25 cellular contexts compared by ENCODE assay signal in genomic region chr18:23526516-23527063, GRCh38. TPM values are rescaled to one million over a fixed set of nuclear protein-coding genes. Genes with fewer than 3 reads are reported as not detected.
DNase-seq lines count a peak whose midpoint lies in the region; ATAC-seq, FAIRE-seq and TF ChIP-seq lines count a peak whose summit lies in the region.
"Had no signal": no experiment of that assay in that cellular context is flagged by ENCODE, and none has a peak within 500 bp of the region (broad histone marks: within the 10 kb centered on the region; RNA-seq: fewer than 3 reads in every experiment).

No MANE protein-coding gene starts in this region.

- no peaks in the 10 kb centered on the region for H3K9me3 ChIP-seq in HUES48 (ENCODE audit: control insufficient read depth, insufficient read depth, low read length)
- H3K9me3 ChIP-seq in K562 (replicated peaks; ENCODE audit: control insufficient read depth, insufficient read depth, low read depth, low read length) = no peaks in the 10 kb centered on the region
- no peaks in the 10 kb centered on the region for H3K9me3 ChIP-seq in trophoblast cell (ENCODE audit: insufficient read depth, low read depth, low read length)
- no peaks in the 10 kb centered on the region for H3K9me3 ChIP-seq in esophagus squamous epithelium
- H3K9me3 ChIP-seq: SJCRH30, upper lobe of left lung had no signal

- no peak overlapping the region for H3K9ac ChIP-seq in HUES48 (ENCODE audit: low read depth, low read length)
- no peak overlapping the region for H3K9ac ChIP-seq in K562 (ENCODE audit: insufficient read depth in 1 of 2, low read depth in 2 of 2, low read length in 2 of 2)
- H3K9ac ChIP-seq in trophoblast cell (ENCODE audit: low read length) = no peak overlapping the region

- no peak for TF ChIP-seq RAD21 in K562 (CRISPR knock-in tag; conservative IDR thresholded peaks at IDR 0.05 in 1 of 2, IDR thresholded peaks at IDR 0.05 in 1 of 2)

- POLR2A ChIA-PET in K562 (lab: Yijun Ruan, JAX) = no interaction called here

- FAIRE-seq in K562 (lab: Jason Lieb, UNC) = no peak
- FAIRE-seq: endothelial cell of umbilical vein, GM12878, small intestine had no signal

- no peaks in the 10 kb centered on the region for H3K9me1 ChIP-seq in K562 (ENCODE audit: control insufficient read depth, insufficient read depth, low read length)

- no peak overlapping the region for H3K4me2 ChIP-seq in K562 (ENCODE audit: insufficient read depth, low read length)
- H3K4me2 ChIP-seq in trophoblast cell (ENCODE audit: low read length) = no peak overlapping the region

- no peak overlapping the region for H4K8ac ChIP-seq in trophoblast cell (ENCODE audit: low read depth, low read length)

- BruUV-seq in K562 (replicated peaks; lab: Mats Ljungman, UMichigan) = no TSS peak

- H2BK120ac ChIP-seq in trophoblast cell (ENCODE audit: insufficient read depth, low read length, poor library complexity) = no peak overlapping the region

- no peak overlapping the region for H4K12ac ChIP-seq in trophoblast cell (ENCODE audit: low read depth, low read length)

- peaks cover 7% of the 10 kb centered on the region for H3K79me1 ChIP-seq in trophoblast cell (ENCODE audit: low read length)

- intact Hi-C loops in K562 (cut with micrococcal nuclease) (no loop called here), esophagus squamous epithelium (cut with DNase I) (no loop called here)

- peak; percentile 54 for DNase-seq in EH (ENCODE audit: low read depth)
- DNase-seq in K562 (ENCODE audit: extremely low read depth in 1 of 4, low spot score in 3 of 4) = no peak
- no peak for DNase-seq in trophoblast cell
- DNase-seq in esophagus squamous epithelium (lab: John Stamatoyannopoulos, UW) = no peak
- no peak for DNase-seq in T-helper 1 cell
- DNase-seq: activated CD4-positive, alpha-beta memory T cell treated with anti-CD3 and anti-CD28 coated beads, Interleukin-2, amount 10 ng/mL, durations not matched to agents 7 days and 5 days; activated CD4-positive, alpha-beta T cell treated with anti-CD3 and anti-CD28 coated beads for 1 hour; activated gamma-delta T cell; activated T-cell treated with anti-CD3 and anti-CD28 coated beads for 4 hours; CD4-positive, alpha-beta T cell; cerebellar nuclear complex; dorsolateral prefrontal cortex; EL; hippocampal formation; NCI-H526 treated with DMSO at 0.1 percent for 48 hours; SJCRH30; small intestine; stimulated activated CD4-positive, alpha-beta T cell treated with anti-CD3 and anti-CD28 coated beads, Interleukin-1b, Interleukin-23, amount 100 ng/mL, for 48 hours; upper lobe of left lung had no signal

- H4K91ac ChIP-seq in trophoblast cell (ENCODE audit: low read depth, low read length) = peak overlapping the region; percentile 4

- H2AFZ ChIP-seq in K562 (ENCODE audit: low read depth, low read length) = no peak overlapping the region
- H2AFZ ChIP-seq in trophoblast cell (ENCODE audit: insufficient read depth, low read length, poor library complexity) = no peak overlapping the region

- H3K4me3 ChIP-seq in HUES48 (ENCODE audit: low read depth, low read length) (no peak overlapping the region), K562 (no peak overlapping the region), trophoblast cell (ENCODE audit: low read depth, low read length) (no peak overlapping the region), esophagus squamous epithelium (no peak overlapping the region)
- H3K4me3 ChIP-seq: dorsolateral prefrontal cortex, GM12878, SJCRH30, upper lobe of left lung had no signal

- TF ChIP-seq POLR2A in K562 (conservative IDR thresholded peaks at IDR 0.05) = no peak
- no peak for TF ChIP-seq POLR2A in esophagus squamous epithelium (IDR thresholded peaks at IDR 0.05)

- peaks cover 7% of the 10 kb centered on the region for H4K20me1 ChIP-seq in K562 (replicated peaks; ENCODE audit: control insufficient read depth, insufficient read depth, low read length)

- no peak overlapping the region for H3K18ac ChIP-seq in trophoblast cell (ENCODE audit: low read length)

- peaks cover 90% of the 10 kb centered on the region for H3K36me3 ChIP-seq in HUES48 (ENCODE audit: control insufficient read depth, insufficient read depth, low read length)
- peaks cover 85% of the 10 kb centered on the region for H3K36me3 ChIP-seq in K562 (ENCODE audit: control insufficient read depth, insufficient read depth, low read length)
- peaks cover 33 to 53% of the 10 kb centered on the region in 2 experiments for H3K36me3 ChIP-seq in trophoblast cell (ENCODE audit: control insufficient read depth in 1 of 2, insufficient read depth in 2 of 2, low read length in 2 of 2)
- H3K36me3 ChIP-seq in esophagus squamous epithelium = peaks cover 11 to 96% (median 30%) of the 10 kb centered on the region in 3 donors
- H3K36me3 ChIP-seq: SJCRH30 had no signal

- H2AK5ac ChIP-seq in trophoblast cell (ENCODE audit: low read length) = no peak overlapping the region

- CTCF ChIA-PET in K562 (lab: Yijun Ruan, JAX; ENCODE audit: low intra/inter-chr PET ratio) = no interaction called here

- H3K4me1 ChIP-seq in HUES48 (ENCODE audit: control insufficient read depth, insufficient read depth, low read length) (no peaks in the 10 kb centered on the region), K562 (replicated peaks in 1 of 2; ENCODE audit: control insufficient read depth in 2 of 2, insufficient read depth in 2 of 2, low read length in 2 of 2) (peaks cover 14 to 28% of the 10 kb centered on the region in 2 experiments), trophoblast cell (ENCODE audit: control insufficient read depth in 1 of 2, insufficient read depth in 2 of 2, low read length in 2 of 2) (peaks cover 16 to 27% of the 10 kb centered on the region in 2 experiments), esophagus squamous epithelium (peaks cover 0 to 43% (median 28%) of the 10 kb centered on the region in 3 donors)
- H3K4me1 ChIP-seq: SJCRH30 had no signal

- no peak for TF ChIP-seq CTCF in K562 (IDR thresholded peaks at IDR 0.05 in 2 of 3, conservative IDR thresholded peaks at IDR 0.05 in 1 of 3; ENCODE audit: insufficient read depth in 2 of 3, low read depth in 1 of 3, low read length in 3 of 3)
- TF ChIP-seq CTCF in esophagus squamous epithelium (IDR thresholded peaks at IDR 0.05) = no peak

- peaks cover 8% of the 10 kb centered on the region; the same call in 2 of the 3 replicates for H3K79me2 ChIP-seq in K562 (ENCODE audit: control insufficient read depth, insufficient read depth, low read length)
- no peaks in the 10 kb centered on the region for H3K79me2 ChIP-seq in trophoblast cell (ENCODE audit: control insufficient read depth, insufficient read depth, low read length, poor library complexity)

- ATAC-seq in K562 (no peak), GM21367 (IDR thresholded peaks at IDR 0.05; ENCODE audit: unreplicated experiment) (no peak)
- ATAC-seq: GM12878, left lobe of liver had no signal

- in situ Hi-C loops in K562 (cut with MboI) = no loop called here

- no peak overlapping the region for H3K14ac ChIP-seq in trophoblast cell (ENCODE audit: low read length)

- H2BK12ac ChIP-seq in trophoblast cell (ENCODE audit: low read length) = no peak overlapping the region

- H3K27ac ChIP-seq in HUES48 (ENCODE audit: low read depth, low read length) (peak overlapping the region; percentile 14), K562 (ENCODE audit: extremely low read depth, low read depth, low read length) (no peak overlapping the region), trophoblast cell (ENCODE audit: low read depth, low read length) (peak overlapping the region; percentile 52), esophagus squamous epithelium (no peak overlapping the region)
- H3K27ac ChIP-seq: HL-60, SJCRH30, upper lobe of left lung had no signal

- WGBS in K562 (ENCODE audit: insufficient coverage, low coverage, missing lambda C conversion rate) = 85% methylated on average over 5 of the region's 5 CpGs
- WGBS in trophoblast cell (ENCODE audit: extremely low coverage, insufficient coverage, insufficient read length) = no CpG with 5 or more reads among the region's 5 CpGs
- 95 to 96% methylated on average over 4 to 5 of the region's 5 CpGs for WGBS in esophagus squamous epithelium, 2 donors

- TF ChIP-seq EP300 in K562 (IDR thresholded peaks at IDR 0.05; ENCODE audit: low read length) = no peak

- no peak overlapping the region for H3K4ac ChIP-seq in trophoblast cell (ENCODE audit: low read depth, low read length)

- H3K27me3 ChIP-seq in HUES48 (ENCODE audit: control insufficient read depth, insufficient read depth, low read length) (no peaks in the 10 kb centered on the region), K562 (ENCODE audit: control insufficient read depth in 2 of 2, insufficient read depth in 2 of 2, low read length in 2 of 2) (no peaks in the 10 kb centered on the region), trophoblast cell (ENCODE audit: insufficient read depth, low read length) (no peaks in the 10 kb centered on the region), esophagus squamous epithelium (no peaks in the 10 kb centered on the region)
- H3K27me3 ChIP-seq: dorsolateral prefrontal cortex, SJCRH30, upper lobe of left lung had no signal

- peak overlapping the region; percentile 12 for H2BK5ac ChIP-seq in trophoblast cell (ENCODE audit: low read depth, low read length, poor library complexity)

- H3K23ac ChIP-seq in trophoblast cell (ENCODE audit: low read length) = no peak overlapping the region

RNA-seq across cellular contexts. Expression of gene RMC1, which starts 23.3 kb away (rescaled TPM):
- total RNA-seq in K562 (2011; cell fraction: chromatin; rRNA removed; ENCODE audit: low replicate concordance) = 65.5 and 73.0 TPM in 2 replicates
- 31.1 and 40.4 TPM in 2 replicates for total RNA-seq in K562 (2011; cell fraction: nucleolus; rRNA removed)
- 34.7 and 39.7 TPM in 2 replicates for total RNA-seq in K562 (2011; cell fraction: nucleoplasm; rRNA removed)
- total RNA-seq in K562 (2014; rRNA removed) = 25.3 and 35.3 TPM in 2 replicates
- total RNA-seq in K562 (2014; rRNA removed; fragmentation: Illumina TruSeq; extraction: Trizol) = 38.6 and 41.6 TPM in 2 replicates
- total RNA-seq in K562 (2015; rRNA removed; fragmentation: Illumina TruSeq; extraction: Trizol) = 35.5 and 39.9 TPM in 2 replicates
- total RNA-seq in K562 (2021) = 37.1 and 42.1 TPM in 2 replicates
- polyA plus RNA-seq in K562 (2011; rRNA removed) = 20.3 and 40.1 TPM in 2 replicates
- polyA plus RNA-seq in K562 (2011; cell fraction: cytosol; rRNA removed) = 23.3 and 34.9 TPM in 2 replicates
- polyA plus RNA-seq in K562 (2011; cell fraction: nucleus; rRNA removed) = 66.0 and 76.2 TPM in 2 replicates
- polyA plus RNA-seq in K562 (2012) = 32.4 and 38.8 TPM in 2 replicates
- 39.0 and 42.4 TPM in 2 replicates for polyA plus RNA-seq in K562 (2014; fragmentation: Illumina TruSeq; extraction: Trizol)
- 10 to 100 TPM in 1 of 2 experiments, 1 to 10 TPM in 1; 7.5 to 10.5 TPM for polyA plus RNA-seq in K562 (2014; fragmentation: Nextera tagmentation; extraction: Ambion mirVana)
- 31.9 and 32.0 TPM in 2 replicates for polyA plus RNA-seq in K562 (2014; rRNA removed)
- polyA minus RNA-seq in K562 (2011; rRNA and poly(A)+ RNA removed) = 16.4 and 22.5 TPM in 2 replicates
- polyA minus RNA-seq in K562 (2011; cell fraction: cytosol; rRNA and poly(A)+ RNA removed) = 16.3 and 19.6 TPM in 2 replicates
- 17.0 and 21.2 TPM in 2 replicates for polyA minus RNA-seq in K562 (2011; cell fraction: nucleus; rRNA and poly(A)+ RNA removed)
- polyA plus RNA-seq in trophoblast cell (2013) = 29.1 and 31.9 TPM in 2 replicates
- total RNA-seq in esophagus squamous epithelium = 10 to 100 TPM; 16.6 to 20.2 (median 18.4) TPM

RNA-seq across cellular contexts. Expression of gene NPC1, which starts 59.7 kb away (rescaled TPM):
- 287 and 292 TPM in 2 replicates for total RNA-seq in K562 (2011; cell fraction: chromatin; rRNA removed; ENCODE audit: low replicate concordance)
- 238 and 263 TPM in 2 replicates for total RNA-seq in K562 (2011; cell fraction: nucleolus; rRNA removed)
- total RNA-seq in K562 (2011; cell fraction: nucleoplasm; rRNA removed) = 259 and 261 TPM in 2 replicates
- total RNA-seq in K562 (2014; rRNA removed) (27.6 and 37.1 TPM in 2 replicates), K562 (2014; rRNA removed; fragmentation: Illumina TruSeq; extraction: Trizol) (29.3 and 29.5 TPM in 2 replicates), K562 (2015; rRNA removed; fragmentation: Illumina TruSeq; extraction: Trizol) (23.9 TPM in 2 replicates), K562 (2021) (42.5 and 45.9 TPM in 2 replicates), esophagus squamous epithelium (10 to 100 TPM; 16.9 to 73.7 (median 43.6) TPM)
- polyA plus RNA-seq in K562 (2011; rRNA removed) (41.1 and 46.5 TPM in 2 replicates), K562 (2014; fragmentation: Illumina TruSeq; extraction: Trizol) (31.6 and 32.0 TPM in 2 replicates), K562 (2014; fragmentation: Nextera tagmentation; extraction: Ambion mirVana) (10 to 100 TPM; 17.1 to 19.1 TPM), K562 (2014; rRNA removed) (23.4 and 26.6 TPM in 2 replicates)
- 51.7 and 58.3 TPM in 2 replicates for polyA plus RNA-seq in K562 (2011; cell fraction: cytosol; rRNA removed)
- polyA plus RNA-seq in K562 (2011; cell fraction: nucleus; rRNA removed) = 128 and 144 TPM in 2 replicates
- 25.2 and 35.2 TPM in 2 replicates for polyA plus RNA-seq in K562 (2012)
- 90.7 and 106 TPM in 2 replicates for polyA minus RNA-seq in K562 (2011; rRNA and poly(A)+ RNA removed)
- polyA minus RNA-seq in K562 (2011; cell fraction: cytosol; rRNA and poly(A)+ RNA removed) = 49.1 and 49.2 TPM in 2 replicates
- polyA minus RNA-seq in K562 (2011; cell fraction: nucleus; rRNA and poly(A)+ RNA removed) = 67.6 and 93.7 TPM in 2 replicates
- polyA plus RNA-seq in trophoblast cell (2013) = 36.0 and 39.0 TPM in 2 replicates

Comparison
In these comparisons a context has a peak if more than half of its experiments do, and no peak if none do; other contexts are left out.
1. H3K27ac ChIP-seq: peak in HUES48 (single experiment) and trophoblast cell (single experiment); none in K562 (single experiment) and esophagus squamous epithelium (0 of 4).